In the genomic region with DNA sequence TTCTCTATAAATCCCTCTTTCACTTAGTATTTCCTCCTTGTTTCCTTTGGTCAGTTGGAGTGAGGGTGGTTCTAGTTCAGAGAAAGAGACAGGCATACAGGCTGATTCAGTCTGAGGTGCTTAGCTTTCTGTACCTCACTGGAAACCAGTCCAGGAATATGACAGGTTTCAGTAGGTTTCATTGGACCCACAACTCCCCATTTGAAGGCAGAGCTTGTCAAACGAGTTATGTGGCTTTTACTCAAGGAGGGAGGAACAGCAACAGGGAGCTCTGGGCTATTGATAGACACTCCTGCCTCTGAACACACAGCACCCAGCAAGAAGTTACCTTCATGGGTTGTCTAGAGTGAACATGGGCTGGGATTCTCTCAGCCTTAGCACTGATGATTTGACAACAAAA, we compare ENCODE assay signal across 11 cellular contexts. TPM values are rescaled to one million over a fixed set of nuclear protein-coding genes. Genes with fewer than 3 reads are reported as not detected.
DNase-seq lines count a peak whose midpoint lies in the region; ATAC-seq, FAIRE-seq and TF ChIP-seq lines count a peak whose summit lies in the region.
"Had no signal": no experiment of that assay in that cellular context is flagged by ENCODE, and none has a peak within 500 bp of the region (broad histone marks: within the 10 kb centered on the region; RNA-seq: fewer than 3 reads in every experiment).

No MANE protein-coding gene starts in this region.

- H3K4me1 ChIP-seq in kidney (ENCODE audit: control insufficient read depth in 1 of 2, insufficient read depth in 1 of 2, low read depth in 1 of 2, low read length in 2 of 2) = peaks cover 79 to 92% of the 10 kb centered on the region in 2 donors

- no peak for TF ChIP-seq CTCF in WTC11 (IDR thresholded peaks at IDR 0.05)
- TF ChIP-seq CTCF in kidney (IDR thresholded peaks at IDR 0.05; ENCODE audit: borderline replicate concordance, extremely low read depth, insufficient read depth) = no peak

- H3K4me1 Mint-ChIP-seq in WTC11 = peaks cover 98% of the 10 kb centered on the region
- peaks cover 80% of the 10 kb centered on the region for H3K4me1 Mint-ChIP-seq in stimulated activated effector memory CD8-positive, alpha-beta T cell treated with anti-CD3 and anti-CD28 coated beads, Interleukin-12 subunit alpha, Interleukin-12 subunit beta, amount 100 ng/mL, for 72 hours

- H3K36me3 Mint-ChIP-seq in WTC11 = peaks cover 7% of the 10 kb centered on the region; the same call in 1 of the 2 replicates
- peaks cover 62% of the 10 kb centered on the region for H3K36me3 Mint-ChIP-seq in stimulated activated effector memory CD8-positive, alpha-beta T cell treated with anti-CD3 and anti-CD28 coated beads, Interleukin-12 subunit alpha, Interleukin-12 subunit beta, amount 100 ng/mL, for 72 hours

- no peaks in the 10 kb centered on the region for H3K27me3 Mint-ChIP-seq in WTC11 (ENCODE audit: low read depth)

- DNase-seq in HPDE6-E6E7 (ENCODE audit: extremely low spot score) (peak; percentile 67), WTC11 (ENCODE audit: low spot score) (no peak), kidney (no peak), amniotic stem cell (lab: John Stamatoyannopoulos, UW) (no peak), NCI-H1436 treated with DMSO at 0.1 percent for 48 hours (lab: John Stamatoyannopoulos, UW) (no peak)
- DNase-seq in stimulated activated effector memory CD8-positive, alpha-beta T cell treated with anti-CD3 and anti-CD28 coated beads, Interleukin-12 subunit alpha, Interleukin-12 subunit beta, amount 100 ng/mL, for 72 hours (ENCODE audit: low spot score in 2 of 2) = no peak
- DNase-seq: activated CD4-positive, alpha-beta T cell treated with anti-CD3 and anti-CD28 coated beads for 1 hour; NK-92 treated with Interleukin-12 subunit alpha and Interleukin-12 subunit beta, amount 100 ng/mL, for 24 hours had no signal

- H3K9me3 Mint-ChIP-seq in WTC11 = no peaks in the 10 kb centered on the region
- H3K9me3 Mint-ChIP-seq in stimulated activated effector memory CD8-positive, alpha-beta T cell treated with anti-CD3 and anti-CD28 coated beads, Interleukin-12 subunit alpha, Interleukin-12 subunit beta, amount 100 ng/mL, for 72 hours = no peaks in the 10 kb centered on the region

- intact Hi-C loops in kidney (cut with DNase I) = no loop called here

- H3K9me3 ChIP-seq in kidney (ENCODE audit: control insufficient read depth in 1 of 2, low read length in 2 of 2) = no peaks in the 10 kb centered on the region

- CTCF ChIA-PET in WTC11 (lab: Charles Lee) = interaction anchor here (1.0 to 4.7 kb wide), 6 partner anchors 10 to 57 kb away, joined by 3 to 21 read pairs (median 8); no protein-coding TSS in a partner anchor

- peak overlapping the region; percentile 94 to 96 for H3K27ac ChIP-seq in kidney (ENCODE audit: low read depth in 2 of 2, low read length in 2 of 2)

- H3K4me3 ChIP-seq in kidney (ENCODE audit: low read length in 2 of 2) = peak overlapping the region in 1 of 2 donors; percentile 5

- H3K9ac ChIP-seq in kidney (ENCODE audit: low read length in 2 of 2) = peak overlapping the region; percentile 31 to 87

- ATAC-seq in WTC11 (no peak), HG02884 (IDR thresholded peaks at IDR 0.05; ENCODE audit: unreplicated experiment) (no peak), HG02840 (IDR thresholded peaks at IDR 0.05; ENCODE audit: low FRiP score, unreplicated experiment) (no peak)
- no peak for ATAC-seq in stimulated activated effector memory CD8-positive, alpha-beta T cell treated with anti-CD3 and anti-CD28 coated beads, Interleukin-12 subunit alpha, Interleukin-12 subunit beta, amount 100 ng/mL, for 72 hours

- H3K4me3 Mint-ChIP-seq in WTC11 = peak overlapping the region; percentile 23
- H3K4me3 Mint-ChIP-seq in stimulated activated effector memory CD8-positive, alpha-beta T cell treated with anti-CD3 and anti-CD28 coated beads, Interleukin-12 subunit alpha, Interleukin-12 subunit beta, amount 100 ng/mL, for 72 hours = no peak overlapping the region

- H3K27ac Mint-ChIP-seq in WTC11 = peak overlapping the region; percentile 89
- H3K27ac Mint-ChIP-seq in stimulated activated effector memory CD8-positive, alpha-beta T cell treated with anti-CD3 and anti-CD28 coated beads, Interleukin-12 subunit alpha, Interleukin-12 subunit beta, amount 100 ng/mL, for 72 hours = peak overlapping the region; percentile 61

- no peak for FAIRE-seq in kidney (lab: Jason Lieb, UNC)
- FAIRE-seq: islet of Langerhans had no signal

- H3K36me3 ChIP-seq in kidney (ENCODE audit: control insufficient read depth in 1 of 2, insufficient read depth in 2 of 2, low read length in 2 of 2) = peaks cover 0 to 8% of the 10 kb centered on the region in 2 donors

- POLR2A ChIA-PET in WTC11 (lab: Charles Lee) = interaction anchor here (0.7 to 3.3 kb wide), 3 partner anchors 13 to 22 kb away, joined by 3 to 41 read pairs (median 3); partner anchors contain the start of gene ACTN4

TF ChIP-seq in WTC11, 78 proteins besides CTCF, POLR2A, EP300 and RAD21 (continues in another document):
- no peak for TF ChIP-seq JUN (CRISPR knock-in tag; IDR thresholded peaks at IDR 0.05)
- no peak for TF ChIP-seq NFATC4 (CRISPR knock-in tag; IDR thresholded peaks at IDR 0.05)
- no peak for TF ChIP-seq ESRRA (CRISPR knock-in tag; IDR thresholded peaks at IDR 0.05; ENCODE audit: borderline replicate concordance)
- TF ChIP-seq MAX (CRISPR knock-in tag; IDR thresholded peaks at IDR 0.05) = no peak
- TF ChIP-seq, protein P1, sequence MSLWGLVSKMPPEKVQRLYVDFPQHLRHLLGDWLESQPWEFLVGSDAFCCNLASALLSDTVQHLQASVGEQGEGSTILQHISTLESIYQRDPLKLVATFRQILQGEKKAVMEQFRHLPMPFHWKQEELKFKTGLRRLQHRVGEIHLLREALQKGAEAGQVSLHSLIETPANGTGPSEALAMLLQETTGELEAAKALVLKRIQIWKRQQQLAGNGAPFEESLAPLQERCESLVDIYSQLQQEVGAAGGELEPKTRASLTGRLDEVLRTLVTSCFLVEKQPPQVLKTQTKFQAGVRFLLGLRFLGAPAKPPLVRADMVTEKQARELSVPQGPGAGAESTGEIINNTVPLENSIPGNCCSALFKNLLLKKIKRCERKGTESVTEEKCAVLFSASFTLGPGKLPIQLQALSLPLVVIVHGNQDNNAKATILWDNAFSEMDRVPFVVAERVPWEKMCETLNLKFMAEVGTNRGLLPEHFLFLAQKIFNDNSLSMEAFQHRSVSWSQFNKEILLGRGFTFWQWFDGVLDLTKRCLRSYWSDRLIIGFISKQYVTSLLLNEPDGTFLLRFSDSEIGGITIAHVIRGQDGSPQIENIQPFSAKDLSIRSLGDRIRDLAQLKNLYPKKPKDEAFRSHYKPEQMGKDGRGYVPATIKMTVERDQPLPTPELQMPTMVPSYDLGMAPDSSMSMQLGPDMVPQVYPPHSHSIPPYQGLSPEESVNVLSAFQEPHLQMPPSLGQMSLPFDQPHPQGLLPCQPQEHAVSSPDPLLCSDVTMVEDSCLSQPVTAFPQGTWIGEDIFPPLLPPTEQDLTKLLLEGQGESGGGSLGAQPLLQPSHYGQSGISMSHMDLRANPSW (CRISPR knock-in tag; conservative IDR thresholded peaks at IDR 0.05; ENCODE audit: low read depth) = no peak
- TF ChIP-seq SP1 (CRISPR knock-in tag; conservative IDR thresholded peaks at IDR 0.05) = no peak
- TF ChIP-seq, protein P2, sequence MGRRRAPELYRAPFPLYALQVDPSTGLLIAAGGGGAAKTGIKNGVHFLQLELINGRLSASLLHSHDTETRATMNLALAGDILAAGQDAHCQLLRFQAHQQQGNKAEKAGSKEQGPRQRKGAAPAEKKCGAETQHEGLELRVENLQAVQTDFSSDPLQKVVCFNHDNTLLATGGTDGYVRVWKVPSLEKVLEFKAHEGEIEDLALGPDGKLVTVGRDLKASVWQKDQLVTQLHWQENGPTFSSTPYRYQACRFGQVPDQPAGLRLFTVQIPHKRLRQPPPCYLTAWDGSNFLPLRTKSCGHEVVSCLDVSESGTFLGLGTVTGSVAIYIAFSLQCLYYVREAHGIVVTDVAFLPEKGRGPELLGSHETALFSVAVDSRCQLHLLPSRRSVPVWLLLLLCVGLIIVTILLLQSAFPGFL (CRISPR knock-in tag; IDR thresholded peaks at IDR 0.05; ENCODE audit: borderline replicate concordance) = no peak
- no peak for TF ChIP-seq CBFB (CRISPR knock-in tag; IDR thresholded peaks at IDR 0.05; ENCODE audit: low read depth)
- TF ChIP-seq, protein P3, sequence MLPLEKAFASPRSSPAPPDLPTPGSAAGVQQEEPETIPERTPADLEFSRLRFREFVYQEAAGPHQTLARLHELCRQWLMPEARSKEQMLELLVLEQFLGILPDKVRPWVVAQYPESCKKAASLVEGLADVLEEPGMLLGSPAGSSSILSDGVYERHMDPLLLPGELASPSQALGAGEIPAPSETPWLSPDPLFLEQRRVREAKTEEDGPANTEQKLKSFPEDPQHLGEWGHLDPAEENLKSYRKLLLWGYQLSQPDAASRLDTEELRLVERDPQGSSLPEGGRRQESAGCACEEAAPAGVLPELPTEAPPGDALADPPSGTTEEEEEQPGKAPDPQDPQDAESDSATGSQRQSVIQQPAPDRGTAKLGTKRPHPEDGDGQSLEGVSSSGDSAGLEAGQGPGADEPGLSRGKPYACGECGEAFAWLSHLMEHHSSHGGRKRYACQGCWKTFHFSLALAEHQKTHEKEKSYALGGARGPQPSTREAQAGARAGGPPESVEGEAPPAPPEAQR (CRISPR knock-in tag; IDR thresholded peaks at IDR 0.05) = no peak
- TF ChIP-seq ZNF232 (CRISPR knock-in tag; IDR thresholded peaks at IDR 0.05) = no peak

RNA-seq across cellular contexts. Expression of gene ACTN4, which starts 14.5 kb away (rescaled TPM):
- 484 to 511 TPM (median 506 TPM) in 3 replicates for total RNA-seq in WTC11 (2021)
- 606 TPM for total RNA-seq in kidney
- 231 TPM for polyA plus RNA-seq in kidney (ENCODE audit: insufficient read depth, low read depth, low replicate concordance)

RNA-seq across cellular contexts. Expression of gene EIF3K, which starts 43.0 kb away (rescaled TPM):
- total RNA-seq in WTC11 (2021) = 389 to 416 TPM (median 410 TPM) in 3 replicates
- 259 TPM for total RNA-seq in kidney
- polyA plus RNA-seq in kidney (ENCODE audit: insufficient read depth, low read depth, low replicate concordance) = 723 TPM

RNA-seq across cellular contexts. Expression of gene MAP4K1, which starts 44.2 kb away (rescaled TPM):
- 14.0 to 25.0 TPM (median 24.5 TPM) in 3 replicates for total RNA-seq in WTC11 (2021)
- 17.7 TPM for total RNA-seq in kidney
- polyA plus RNA-seq in kidney (ENCODE audit: insufficient read depth, low read depth, low replicate concordance) = 3.9 TPM
